In the genomic region with DNA sequence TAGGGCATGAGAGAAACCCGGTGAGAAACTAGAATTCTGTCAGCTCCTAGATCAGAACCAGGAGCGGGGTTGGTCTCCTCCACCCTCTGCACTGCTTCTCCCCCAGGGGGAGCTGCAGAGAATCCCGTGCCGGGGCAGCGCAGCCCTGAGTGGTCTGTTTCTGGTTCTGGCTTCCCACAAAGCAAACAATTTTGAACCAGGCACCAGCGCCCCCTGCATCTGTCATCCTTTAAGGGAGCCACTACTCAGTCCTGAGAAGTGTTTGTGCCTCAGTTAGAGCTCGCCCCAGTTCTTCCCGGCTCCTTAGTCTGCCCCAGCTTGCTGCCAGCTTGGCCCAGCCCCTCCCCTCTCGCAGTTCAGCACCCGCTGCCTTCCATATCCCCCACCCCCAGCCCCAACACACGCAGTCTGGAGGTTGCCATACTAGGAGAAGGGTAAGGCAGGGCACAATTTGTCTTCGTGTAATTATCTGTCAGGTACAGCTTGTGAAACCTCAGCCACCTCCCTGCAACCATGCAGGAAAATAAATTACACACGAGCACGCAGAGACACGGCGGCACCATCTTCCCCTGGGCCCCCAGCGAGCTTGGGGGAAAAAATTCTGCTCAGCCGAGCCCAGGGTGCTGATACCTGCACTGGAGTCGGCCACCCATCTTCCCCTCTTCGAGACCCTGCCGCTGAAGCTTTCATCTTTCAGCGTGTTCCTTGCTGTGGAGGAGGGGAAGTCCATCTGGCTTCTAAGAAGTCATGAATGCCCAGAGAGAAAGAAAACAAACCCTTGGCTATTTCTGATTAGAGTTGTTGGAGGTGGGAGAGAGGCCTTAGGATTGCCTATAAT, we compare ENCODE assay signal across 8 cellular contexts.
DNase-seq lines count a peak whose midpoint lies in the region; ATAC-seq and TF ChIP-seq lines count a peak whose summit lies in the region.

No MANE protein-coding gene starts in this region.

- no peaks in the 10 kb centered on the region for H3K79me2 ChIP-seq in OCI-LY7 (ENCODE audit: insufficient read depth, low read depth, low read length)

- peaks cover 26% of the 10 kb centered on the region for H3K4me1 ChIP-seq in OCI-LY7 (ENCODE audit: insufficient read depth, low read length, poor library complexity, severe bottlenecking)

- H3K4me3 ChIP-seq in OCI-LY7 (ENCODE audit: low read depth, low read length, poor library complexity, severe bottlenecking): no peak overlapping the region

- H3K27ac Mint-ChIP-seq in activated naive CD4-positive, alpha-beta T cell treated with anti-CD3 and anti-CD28 coated beads, Interleukin-2, amount 50 U/mL, for 24 hours: no peak overlapping the region

- peak overlapping the region; percentile 65; the same call in 1 of the 2 replicates for H2AFZ ChIP-seq in OCI-LY7 (ENCODE audit: low read length)

- no peaks in the 10 kb centered on the region for H3K9me2 ChIP-seq in OCI-LY7 (ENCODE audit: insufficient read depth, low read length)

- CTCF ChIA-PET in OCI-LY7 (lab: Charles Lee; ENCODE audit: unreplicated experiment): interaction anchor here (0.6 to 0.7 kb wide), 2 partner anchors 88 to 126 kb away, joined by 3 read pairs; no protein-coding TSS in a partner anchor

- no peaks in the 10 kb centered on the region for H4K20me1 ChIP-seq in OCI-LY7 (ENCODE audit: insufficient read depth, low read length)

- peak overlapping the region; percentile 58 for H3K4me3 Mint-ChIP-seq in activated naive CD4-positive, alpha-beta T cell treated with anti-CD3 and anti-CD28 coated beads, Interleukin-2, amount 50 U/mL, for 24 hours

- DNase-seq in activated gamma-delta T cell treated with Interleukin-2 at 50 U/mL for 16 hours (peak; percentile 42), activated gamma-delta T cell (lab: John Stamatoyannopoulos, UW) (no peak), OCI-LY7 (ENCODE audit: low spot score) (peak; percentile 77), left cardiac atrium (peak; percentile 43), sciatic nerve (ENCODE audit: low spot score) (peak; percentile 73), ureter (ENCODE audit: low spot score) (no peak)

- no peaks in the 10 kb centered on the region for H3K9me3 Mint-ChIP-seq in activated naive CD4-positive, alpha-beta T cell treated with anti-CD3 and anti-CD28 coated beads, Interleukin-2, amount 50 U/mL, for 24 hours

- H3K4me2 ChIP-seq in OCI-LY7 (ENCODE audit: low read length): peak overlapping the region; percentile 46

- intact Hi-C loops in OCI-LY7 (cut with micrococcal nuclease; ENCODE audit: unreplicated experiment): loop anchor here (1.0 kb wide), 1 partner anchor 155 kb away; no protein-coding TSS in a partner anchor
- intact Hi-C loops in left cardiac atrium (cut with DNase I): no loop called here
- intact Hi-C loops in sciatic nerve (cut with DNase I): no loop called here

- H3K27me3 Mint-ChIP-seq in activated naive CD4-positive, alpha-beta T cell treated with anti-CD3 and anti-CD28 coated beads, Interleukin-2, amount 50 U/mL, for 24 hours: peaks cover 35% of the 10 kb centered on the region

- H3K36me3 ChIP-seq in OCI-LY7 (ENCODE audit: insufficient read depth, low read length): no peaks in the 10 kb centered on the region

- ATAC-seq in left cardiac atrium (peak; percentile 62 to 83), sciatic nerve (peak; percentile 80), GM19324 (IDR thresholded peaks at IDR 0.05; ENCODE audit: low FRiP score, unreplicated experiment) (no peak)

- H3K4me1 Mint-ChIP-seq in activated naive CD4-positive, alpha-beta T cell treated with anti-CD3 and anti-CD28 coated beads, Interleukin-2, amount 50 U/mL, for 24 hours: peaks cover 14% of the 10 kb centered on the region

- peak; percentile 87 for TF ChIP-seq CTCF in OCI-LY7 (conservative IDR thresholded peaks at IDR 0.05; ENCODE audit: low read length)

- H3K9me3 ChIP-seq in OCI-LY7 (ENCODE audit: low read length): no peaks in the 10 kb centered on the region

- H3K27ac ChIP-seq in OCI-LY7 (ENCODE audit: low read depth, low read length, poor library complexity, severe bottlenecking): no peak overlapping the region

- POLR2A ChIA-PET in OCI-LY7 (lab: Charles Lee): interaction anchor here (0.5 to 0.8 kb wide), 2 partner anchors 39 to 42 kb away, joined by 3 read pairs; no protein-coding TSS in a partner anchor

- BruUV-seq in OCI-LY7 (replicated peaks; lab: Mats Ljungman, UMichigan): no TSS peak

- no peaks in the 10 kb centered on the region for H3K36me3 Mint-ChIP-seq in activated naive CD4-positive, alpha-beta T cell treated with anti-CD3 and anti-CD28 coated beads, Interleukin-2, amount 50 U/mL, for 24 hours

Comparison
In these comparisons a context has a peak if more than half of its experiments do, and no peak if none do; other contexts are left out.
1. DNase-seq: peak in activated gamma-delta T cell treated with Interleukin-2 at 50 U/mL for 16 hours (single experiment), OCI-LY7 (single experiment), left cardiac atrium (single experiment) and sciatic nerve (single experiment); none in activated gamma-delta T cell (single experiment) and ureter (single experiment).